9 cellular contexts compared by ENCODE assay signal in the genomic region with DNA sequence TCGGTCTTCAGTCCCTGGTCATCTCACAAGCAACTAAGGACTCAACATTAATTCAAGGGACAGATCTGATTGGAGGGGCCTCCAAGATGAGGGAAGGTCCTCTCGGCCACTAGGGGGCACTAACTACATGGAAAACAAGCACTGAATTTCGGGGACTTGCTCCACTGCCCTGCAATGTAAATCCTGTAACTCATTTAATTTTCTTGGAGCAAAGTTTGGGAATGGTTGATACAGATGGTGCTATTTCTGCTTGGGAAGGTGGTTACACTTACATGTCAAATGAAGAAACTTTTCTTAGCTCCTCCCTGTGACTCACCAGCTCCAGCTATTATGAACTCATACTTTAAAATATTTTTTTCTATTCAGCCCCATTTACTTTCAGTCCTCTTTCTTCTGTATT.
DNase-seq lines count a peak whose midpoint lies in the region; ATAC-seq and TF ChIP-seq lines count a peak whose summit lies in the region.
"Had no signal": no experiment of that assay in that cellular context is flagged by ENCODE, and none has a peak within 500 bp of the region (broad histone marks: within the 10 kb centered on the region; RNA-seq: fewer than 3 reads in every experiment).

No MANE protein-coding gene starts in this region.

- H3K27ac Mint-ChIP-seq in activated CD4-positive, alpha-beta T cell treated with anti-CD3 and anti-CD28 coated beads for 36 hours: no peak overlapping the region
- H3K27ac Mint-ChIP-seq in mesothelial cell of epicardium: no peak overlapping the region
- no peak overlapping the region for H3K27ac Mint-ChIP-seq in stimulated activated naive CD8-positive, alpha-beta T cell treated with anti-CD3 and anti-CD28 coated beads, Interleukin-15, amount 100 ng/mL, for 72 hours

- POLR2A ChIA-PET in activated CD4-positive, alpha-beta T cell treated with anti-CD3 and anti-CD28 coated beads for 36 hours (lab: Charles Lee): no interaction called here

- no peaks in the 10 kb centered on the region for H3K4me1 Mint-ChIP-seq in activated CD4-positive, alpha-beta T cell treated with anti-CD3 and anti-CD28 coated beads for 36 hours
- H3K4me1 Mint-ChIP-seq in mesothelial cell of epicardium: no peaks in the 10 kb centered on the region
- H3K4me1 Mint-ChIP-seq in stimulated activated naive CD8-positive, alpha-beta T cell treated with anti-CD3 and anti-CD28 coated beads, Interleukin-15, amount 100 ng/mL, for 72 hours: no peaks in the 10 kb centered on the region

- peak; percentile 82 for TF ChIP-seq CTCF in AG09309 (IDR thresholded peaks at IDR 0.05; ENCODE audit: control insufficient read depth, insufficient read depth, low read depth, low read length, missing control alignments)
- peak; percentile 91 for TF ChIP-seq CTCF in mesothelial cell of epicardium (IDR thresholded peaks at IDR 0.05; ENCODE audit: unreplicated experiment)

- ATAC-seq in GM18511 (IDR thresholded peaks at IDR 0.05; ENCODE audit: unreplicated experiment): peak; percentile 44
- no peak for ATAC-seq in activated CD4-positive, alpha-beta T cell treated with anti-CD3 and anti-CD28 coated beads for 36 hours
- ATAC-seq in stimulated activated naive CD8-positive, alpha-beta T cell treated with anti-CD3 and anti-CD28 coated beads, Interleukin-15, amount 100 ng/mL, for 72 hours: peak; percentile 50
- ATAC-seq in GM19395 (IDR thresholded peaks at IDR 0.05; ENCODE audit: unreplicated experiment): no peak

- DNase-seq in AG09309 (ENCODE audit: low read depth): peak; percentile 74
- peak; percentile 36 for DNase-seq in NCI-H345 (lab: John Stamatoyannopoulos, UW)
- DNase-seq in activated CD4-positive, alpha-beta T cell treated with anti-CD3 and anti-CD28 coated beads for 36 hours: peak; percentile 78
- peak; percentile 68 to 81 for DNase-seq in dermis microvascular lymphatic vessel endothelial cell (ENCODE audit: low read depth in 2 of 2)
- DNase-seq in mesothelial cell of epicardium (ENCODE audit: low spot score in 2 of 2, unreplicated experiment in 2 of 2): peak in 1 of 2 experiments; percentile 70
- peak; percentile 56 to 59 for DNase-seq in stimulated activated naive CD8-positive, alpha-beta T cell treated with anti-CD3 and anti-CD28 coated beads, Interleukin-15, amount 100 ng/mL, for 72 hours

- H3K4me3 Mint-ChIP-seq in activated CD4-positive, alpha-beta T cell treated with anti-CD3 and anti-CD28 coated beads for 36 hours: no peak overlapping the region
- no peak overlapping the region for H3K4me3 Mint-ChIP-seq in mesothelial cell of epicardium
- no peak overlapping the region for H3K4me3 Mint-ChIP-seq in stimulated activated naive CD8-positive, alpha-beta T cell treated with anti-CD3 and anti-CD28 coated beads, Interleukin-15, amount 100 ng/mL, for 72 hours

- H3K36me3 Mint-ChIP-seq in activated CD4-positive, alpha-beta T cell treated with anti-CD3 and anti-CD28 coated beads for 36 hours (ENCODE audit: low read depth): no peaks in the 10 kb centered on the region
- no peaks in the 10 kb centered on the region for H3K36me3 Mint-ChIP-seq in mesothelial cell of epicardium

- H3K9me3 Mint-ChIP-seq in activated CD4-positive, alpha-beta T cell treated with anti-CD3 and anti-CD28 coated beads for 36 hours (ENCODE audit: low read depth): no peaks in the 10 kb centered on the region
- H3K9me3 Mint-ChIP-seq in mesothelial cell of epicardium: no peaks in the 10 kb centered on the region
- H3K9me3 Mint-ChIP-seq in stimulated activated naive CD8-positive, alpha-beta T cell treated with anti-CD3 and anti-CD28 coated beads, Interleukin-15, amount 100 ng/mL, for 72 hours: no peaks in the 10 kb centered on the region

- H3K27me3 Mint-ChIP-seq in activated CD4-positive, alpha-beta T cell treated with anti-CD3 and anti-CD28 coated beads for 36 hours: peaks cover 15% of the 10 kb centered on the region
- peaks cover 24% of the 10 kb centered on the region for H3K27me3 Mint-ChIP-seq in mesothelial cell of epicardium (ENCODE audit: low read depth)
- H3K27me3 Mint-ChIP-seq in stimulated activated naive CD8-positive, alpha-beta T cell treated with anti-CD3 and anti-CD28 coated beads, Interleukin-15, amount 100 ng/mL, for 72 hours: peaks cover 23% of the 10 kb centered on the region

- no peak overlapping the region for H3K4me3 ChIP-seq in AG09309 (ENCODE audit: control insufficient read depth, low read depth, low read length)
- H3K4me3 ChIP-seq: HAP-1 had no signal

- intact Hi-C loops in activated CD4-positive, alpha-beta T cell treated with anti-CD3 and anti-CD28 coated beads for 36 hours (cut with DNase I, micrococcal nuclease): loop anchor here (1.0 to 2.0 kb wide), 3 partner anchors 57 to 197 kb away; no protein-coding TSS in a partner anchor

- CTCF ChIA-PET in activated CD4-positive, alpha-beta T cell treated with anti-CD3 and anti-CD28 coated beads for 36 hours (lab: Charles Lee): interaction anchor here (0.5 to 5.9 kb wide), 15 partner anchors 10 to 355 kb away, joined by 3 to 52 read pairs (median 4); no protein-coding TSS in a partner anchor

Comparison
In these comparisons a context has a peak if more than half of its experiments do, and no peak if none do; other contexts are left out.
1. ATAC-seq: peak in GM18511 (single experiment) and stimulated activated naive CD8-positive, alpha-beta T cell treated with anti-CD3 and anti-CD28 coated beads, Interleukin-15, amount 100 ng/mL, for 72 hours (single experiment); none in activated CD4-positive, alpha-beta T cell treated with anti-CD3 and anti-CD28 coated beads for 36 hours (single experiment) and GM19395 (single experiment).